Comparison of ENCODE assay signal across 17 cellular contexts in the genomic region with DNA sequence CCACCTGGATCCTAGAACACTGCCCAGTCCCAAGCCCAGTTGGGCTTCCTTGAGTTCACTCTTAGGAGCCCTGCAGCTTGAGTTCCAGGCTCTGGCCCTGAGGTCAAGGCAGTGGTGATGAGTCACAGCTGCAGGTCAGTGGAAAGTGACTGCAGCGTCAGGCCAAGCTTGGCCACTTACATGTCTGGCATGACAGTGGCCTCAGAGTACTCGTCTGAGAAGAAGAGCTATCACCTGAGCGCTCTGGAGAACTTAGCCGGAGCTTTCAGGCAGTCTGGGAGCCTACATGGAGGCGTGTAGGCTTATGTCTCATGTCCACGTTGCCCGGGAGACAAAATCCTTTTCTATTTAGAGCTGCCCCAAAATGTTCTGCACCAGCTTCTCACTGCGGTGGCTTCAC.
A peak's percentile ranks its signal among the peaks of the same experiment; 100 is the strongest.
DNase-seq lines count a peak whose midpoint lies in the region; ATAC-seq and TF ChIP-seq lines count a peak whose summit lies in the region.
"Had no signal": no experiment of that assay in that cellular context is flagged by ENCODE, and none has a peak within 500 bp of the region (broad histone marks: within the 10 kb centered on the region; RNA-seq: fewer than 3 reads in every experiment).

No MANE protein-coding gene starts in this region.

- 63% methylated on average over 3 of the region's 8 CpGs; no CpG with 5 or more reads in 1 of the 2 experiments for WGBS in IMR-90 (ENCODE audit: extremely low coverage in 2 of 2, insufficient read length in 1 of 2), 2 experiments

- peaks cover 24% of the 10 kb centered on the region for H3K9me1 ChIP-seq in IMR-90 (ENCODE audit: insufficient read depth, low read length)

- no peak overlapping the region for H4K5ac ChIP-seq in IMR-90 (ENCODE audit: low read depth, low read length)

- TF ChIP-seq RAD21 in IMR-90 (IDR thresholded peaks at IDR 0.05; ENCODE audit: low read length) = no peak

- H3K4me2 ChIP-seq in IMR-90 (ENCODE audit: low read depth, low read length) = no peak overlapping the region
- H3K4me2 ChIP-seq: BLaER1 treated with 17β-estradiol and CSF1 and Interleukin-3, amounts not matched to agents 10 nM and 100 nM had no signal

- no peaks in the 10 kb centered on the region for H3K27me3 ChIP-seq in IMR-90 (ENCODE audit: control insufficient read depth, insufficient read depth, low read length)
- H3K27me3 ChIP-seq: BLaER1 treated with 17β-estradiol and CSF1 and Interleukin-3, amounts not matched to agents 10 nM and 100 nM; esophagus squamous epithelium; vagina had no signal

- H2AK5ac ChIP-seq in IMR-90 (ENCODE audit: low read depth, low read length) = peak overlapping the region; percentile 46; the same call in 1 of the 2 replicates

- dilution Hi-C loops in IMR-90 (cut with HindIII; ENCODE audit: low sequenced_read_pairs, unreplicated experiment) = no loop called here

- peaks cover 19% of the 10 kb centered on the region; the same call in 1 of the 2 replicates for H3K4me1 ChIP-seq in IMR-90 (ENCODE audit: control insufficient read depth, insufficient read depth, low read length)
- H3K4me1 ChIP-seq in mucosa of descending colon (ENCODE audit: low read depth) = no peaks in the 10 kb centered on the region
- H3K4me1 ChIP-seq: prostate gland had no signal

- no peak overlapping the region for H2AFZ ChIP-seq in IMR-90 (replicated peaks; ENCODE audit: low read length, poor library complexity)

- TF ChIP-seq CTCF in IMR-90 (conservative IDR thresholded peaks at IDR 0.05; ENCODE audit: low read depth, low read length) (no peak), choroid plexus epithelial cell (conservative IDR thresholded peaks at IDR 0.05; ENCODE audit: low read depth, low read length) (no peak), mucosa of descending colon (IDR thresholded peaks at IDR 0.05) (no peak)

- no peak overlapping the region for H3K27ac ChIP-seq in IMR-90 (ENCODE audit: insufficient read depth, low read length)
- H3K27ac ChIP-seq: BLaER1 treated with 17β-estradiol and CSF1 and Interleukin-3, amounts not matched to agents 10 nM and 100 nM; coronary artery; esophagus squamous epithelium; prostate gland; vagina had no signal

- no peak overlapping the region for H3K4ac ChIP-seq in IMR-90 (ENCODE audit: low read depth, low read length)

- H3K23ac ChIP-seq in IMR-90 (ENCODE audit: low read depth, low read length) = no peak overlapping the region

- peak; percentile 58 for ATAC-seq in IMR-90 (ENCODE audit: low read depth)
- peak; percentile 45 for ATAC-seq in mucosa of descending colon
- ATAC-seq: activated CD4-positive, CD25-positive, alpha-beta regulatory T cell treated with anti-CD3 and anti-CD28 coated beads, Interleukin-2, amount 50 U/mL, for 24 hours had no signal

- H3K36me3 ChIP-seq in IMR-90 (ENCODE audit: control insufficient read depth, insufficient read depth, low read length) (no peaks in the 10 kb centered on the region), mucosa of descending colon (ENCODE audit: low read depth) (no peaks in the 10 kb centered on the region)
- H3K36me3 ChIP-seq: esophagus squamous epithelium, prostate gland, vagina had no signal

- H4K20me1 ChIP-seq in IMR-90 (ENCODE audit: insufficient read depth, low read length) = peaks cover 26% of the 10 kb centered on the region; the same call in 1 of the 2 replicates

- no peak overlapping the region for H2AK9ac ChIP-seq in IMR-90 (replicated peaks; ENCODE audit: low read depth, low read length, poor library complexity)

- H3K56ac ChIP-seq in IMR-90 (ENCODE audit: extremely low read depth, insufficient read depth, low read length) = no peak overlapping the region

- no peak overlapping the region for H2BK5ac ChIP-seq in IMR-90 (ENCODE audit: low read depth, low read length, poor library complexity, severe bottlenecking)

- no peak overlapping the region for H2BK120ac ChIP-seq in IMR-90 (ENCODE audit: low read depth, low read length)

- no peak overlapping the region for H2BK20ac ChIP-seq in IMR-90 (ENCODE audit: low read depth, low read length)

- peak overlapping the region; percentile 29; the same call in 1 of the 2 replicates for H3K14ac ChIP-seq in IMR-90 (replicated peaks; ENCODE audit: low read depth, low read length)

- no peak for TF ChIP-seq POLR2A in IMR-90 (IDR thresholded peaks at IDR 0.05; ENCODE audit: low read depth, low read length)

- peaks cover 0 to 16% of the 10 kb centered on the region in 2 experiments; a peak in 2 of 4 replicates for H3K79me1 ChIP-seq in IMR-90 (ENCODE audit: low read depth in 1 of 2, low read length in 2 of 2)

- H3K9me3 ChIP-seq in IMR-90 (ENCODE audit: control insufficient read depth, insufficient read depth, low read length) (no peaks in the 10 kb centered on the region), mucosa of descending colon (no peaks in the 10 kb centered on the region)
- H3K9me3 ChIP-seq: BLaER1 treated with 17β-estradiol and CSF1 and Interleukin-3, amounts not matched to agents 10 nM and 100 nM; esophagus squamous epithelium; prostate gland; vagina had no signal

- DNase-seq in AG08396 (ENCODE audit: low spot score) = peak; percentile 49
- peak; percentile 41 for DNase-seq in IMR-90
- DNase-seq in choroid plexus epithelial cell (ENCODE audit: low read depth) = peak; percentile 30
- no peak for DNase-seq in mucosa of descending colon
- no peak for DNase-seq in pons (ENCODE audit: low spot score)
- no peak for DNase-seq in NCI-H187 (lab: John Stamatoyannopoulos, UW)
- DNase-seq in NCI-H2029 treated with DMSO at 0.1 percent for 48 hours (lab: John Stamatoyannopoulos, UW) = no peak
- DNase-seq in DMS153 treated with DMSO at 0.1 percent for 48 hours (lab: John Stamatoyannopoulos, UW; ENCODE audit: unreplicated experiment) = no peak
- DNase-seq: activated naive CD8-positive, alpha-beta T cell treated with anti-CD3 and anti-CD28 coated beads, Interleukin-2, amount 10 ng/mL, durations not matched to agents 7 days and 5 days; esophagus squamous epithelium; H7; stimulated activated CD4-positive, alpha-beta T cell treated with anti-CD3 and anti-CD28 coated beads, Interleukin-1b, Interleukin-23, amount 100 ng/mL, for 48 hours had no signal

- H2BK15ac ChIP-seq in IMR-90 (ENCODE audit: low read depth, low read length) = no peak overlapping the region

- H4K91ac ChIP-seq in IMR-90 (ENCODE audit: insufficient read depth, low read depth, low read length) = no peak overlapping the region

- no TSS peak for BruUV-seq in IMR-90 (replicated peaks; lab: Mats Ljungman, UMichigan)

- H3K4me3 ChIP-seq in IMR-90 (ENCODE audit: insufficient read depth, low read depth, low read length) (no peak overlapping the region), choroid plexus epithelial cell (ENCODE audit: low read depth, low read length) (no peak overlapping the region), mucosa of descending colon (no peak overlapping the region)
- H3K4me3 ChIP-seq: BLaER1 treated with 17β-estradiol and CSF1 and Interleukin-3, amounts not matched to agents 10 nM and 100 nM; coronary artery; esophagus squamous epithelium; prostate gland; vagina had no signal

- intact Hi-C loops in IMR-90 (cut with micrococcal nuclease) = no loop called here
- intact Hi-C loops in mucosa of descending colon (cut with DNase I, micrococcal nuclease) = no loop called here

- in situ Hi-C loops in IMR-90 (cut with MboI; ENCODE audit: low sequenced_read_pairs) = no loop called here

- H4K8ac ChIP-seq in IMR-90 (ENCODE audit: low read depth in 2 of 2, low read length in 2 of 2) = no peak overlapping the region

- no peak overlapping the region for H3K18ac ChIP-seq in IMR-90 (ENCODE audit: low read depth, low read length)

- POLR2A ChIA-PET in IMR-90 (lab: Charles Lee; ENCODE audit: unreplicated experiment) = interaction anchor here (0.9 kb wide), 1 partner anchor 176 kb away, joined by 3 read pairs; no protein-coding TSS in a partner anchor

- CTCF ChIA-PET in IMR-90 (lab: Yijun Ruan, JAX) = interaction anchor here (1.5 kb wide), 1 partner anchor 13 kb away, joined by 3 read pairs; no protein-coding TSS in a partner anchor

- no peak overlapping the region for H3K9ac ChIP-seq in IMR-90 (ENCODE audit: low read depth, low read length)
- H3K9ac ChIP-seq: BLaER1 treated with 17β-estradiol and CSF1 and Interleukin-3, amounts not matched to agents 10 nM and 100 nM had no signal

TF ChIP-seq in IMR-90, 13 proteins besides CTCF, POLR2A, EP300 and RAD21:
- TF ChIP-seq RCOR1 (IDR thresholded peaks at IDR 0.05; ENCODE audit: insufficient replicate concordance, low read length) (no peak), FOS (IDR thresholded peaks at IDR 0.05; ENCODE audit: low read depth, low read length) (0 out of 2 replicates have a peak, but pooled peaks have one; percentile 15)

Comparison
In these comparisons a context has a peak if more than half of its experiments do, and no peak if none do; other contexts are left out.
1. DNase-seq: peak in AG08396 (single experiment), IMR-90 (single experiment) and choroid plexus epithelial cell (single experiment); none in mucosa of descending colon (0 of 3), pons (single experiment), NCI-H187 (0 of 2), NCI-H2029 treated with DMSO at 0.1 percent for 48 hours (single experiment) and DMS153 treated with DMSO at 0.1 percent for 48 hours (single experiment).